Comparison of ENCODE assay signal across 36 cellular contexts in the genomic region with DNA sequence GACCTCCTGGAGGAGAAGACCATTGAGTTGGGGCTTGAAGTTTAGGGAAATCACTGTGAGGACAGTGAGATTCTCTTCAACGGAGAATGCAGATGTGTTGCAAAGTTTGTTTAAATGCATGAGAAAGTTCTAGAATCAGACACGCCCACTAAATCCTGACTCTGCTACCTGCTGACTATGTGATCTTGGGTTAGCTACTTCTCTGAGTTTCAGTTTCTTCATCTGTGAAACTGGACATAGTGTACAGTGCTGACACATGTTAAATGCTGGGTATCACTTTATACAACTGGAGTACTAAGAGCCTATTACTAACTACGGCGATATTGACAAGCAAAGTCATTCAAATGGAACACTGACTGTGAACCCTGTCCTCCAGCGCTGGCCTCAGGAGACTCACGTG.
DNase-seq lines count a peak whose midpoint lies in the region; ATAC-seq and TF ChIP-seq lines count a peak whose summit lies in the region.
"Had no signal": no experiment of that assay in that cellular context is flagged by ENCODE, and none has a peak within 500 bp of the region (broad histone marks: within the 10 kb centered on the region; RNA-seq: fewer than 3 reads in every experiment).

No MANE protein-coding gene starts in this region.

- H3K4me3 ChIP-seq in GM12864 (ENCODE audit: low read depth, low read length) = no peak overlapping the region
- H3K4me3 ChIP-seq: coronary artery, esophagus muscularis mucosa, lower lobe of right lung, mucosa of descending colon, psoas muscle, tibial artery, vagina had no signal

- peak; percentile 21 for DNase-seq in GM12864 (ENCODE audit: low read depth)
- no peak for DNase-seq in activated T-helper 1 cell treated with anti-CD3 and anti-CD28 coated beads, Interleukin-12 subunit alpha, Interleukin-12 subunit beta, Interleukin-2, Interleukin-4 antibody, amounts not matched to agents 30 ng/mL and 10 ng/mL and 1 ng/mL, durations not matched to agents 14 hours and 24 hours and 36 hours (ENCODE audit: low spot score)
- no peak for DNase-seq in putamen (ENCODE audit: low spot score)
- DNase-seq in iPS-NIHi11 (ENCODE audit: low spot score) = no peak
- DNase-seq in epidermal melanocyte (ENCODE audit: insufficient read length, low spot score) = no peak
- DNase-seq: activated CD4-positive, alpha-beta T cell treated with anti-CD3 and anti-CD28 coated beads, Interleukin-2, amount 50 U/mL, for 1 hour; activated naive CD8-positive, alpha-beta T cell treated with anti-CD3 and anti-CD28 coated beads, Interleukin-2, amount 50 U/mL, for 24 hours; activated T-cell treated with anti-CD3 and anti-CD28 coated beads, Interleukin-2, amount 50 U/mL, for 24 hours; Calu3; caudate nucleus; CD4-positive, CD25-positive, alpha-beta regulatory T cell; DMS79 treated with DMSO at 0.1 percent for 48 hours; effector CD8-positive, alpha-beta T cell; foreskin fibroblast; GDM1; H7; head of caudate nucleus; lower lobe of right lung; mucosa of descending colon; natural killer cell; NCI-H1092 treated with DMSO at 0.1 percent for 48 hours; NCI-H1694 treated with DMSO at 0.1 percent for 48 hours; NCI-H2171; NCI-H510A treated with DMSO at 0.1 percent for 48 hours; occipital lobe; psoas muscle; stimulated activated CD4-positive, alpha-beta T cell treated with anti-CD3 and anti-CD28 coated beads, Interleukin-4, amount 100 ng/mL, for 4 hours; T-cell; tibial artery had no signal

- H3K27me3 Mint-ChIP-seq in activated T-helper 17 cell treated with anti-CD3 and anti-CD28 coated beads, Interleukin-2, amount 50 U/mL, for 72 hours = no peaks in the 10 kb centered on the region
- H3K27me3 Mint-ChIP-seq in activated T-helper 1 cell treated with anti-CD3 and anti-CD28 coated beads, Interleukin-12 subunit alpha, Interleukin-12 subunit beta, Interleukin-2, Interleukin-4 antibody, amounts not matched to agents 30 ng/mL and 10 ng/mL and 1 ng/mL, durations not matched to agents 14 hours and 24 hours and 36 hours (ENCODE audit: insufficient read depth) = peaks cover 8% of the 10 kb centered on the region

- H3K27ac Mint-ChIP-seq in activated T-helper 17 cell treated with anti-CD3 and anti-CD28 coated beads, Interleukin-2, amount 50 U/mL, for 72 hours = no peak overlapping the region
- H3K27ac Mint-ChIP-seq in activated T-helper 1 cell treated with anti-CD3 and anti-CD28 coated beads, Interleukin-12 subunit alpha, Interleukin-12 subunit beta, Interleukin-2, Interleukin-4 antibody, amounts not matched to agents 30 ng/mL and 10 ng/mL and 1 ng/mL, durations not matched to agents 14 hours and 24 hours and 36 hours = no peak overlapping the region
- H3K27ac Mint-ChIP-seq: activated naive CD8-positive, alpha-beta T cell treated with anti-CD3 and anti-CD28 coated beads, Interleukin-2, amount 50 U/mL, for 24 hours; activated T-cell treated with anti-CD3 and anti-CD28 coated beads, Interleukin-2, amount 50 U/mL, for 24 hours; CD4-positive, CD25-positive, alpha-beta regulatory T cell; natural killer cell; T-cell; WTC11 had no signal

- H3K9me3 Mint-ChIP-seq in activated T-helper 17 cell treated with anti-CD3 and anti-CD28 coated beads, Interleukin-2, amount 50 U/mL, for 72 hours = no peaks in the 10 kb centered on the region
- H3K9me3 Mint-ChIP-seq in activated T-helper 1 cell treated with anti-CD3 and anti-CD28 coated beads, Interleukin-12 subunit alpha, Interleukin-12 subunit beta, Interleukin-2, Interleukin-4 antibody, amounts not matched to agents 30 ng/mL and 10 ng/mL and 1 ng/mL, durations not matched to agents 14 hours and 24 hours and 36 hours = no peaks in the 10 kb centered on the region
- H3K9me3 Mint-ChIP-seq: activated naive CD8-positive, alpha-beta T cell treated with anti-CD3 and anti-CD28 coated beads, Interleukin-2, amount 50 U/mL, for 24 hours; activated T-cell treated with anti-CD3 and anti-CD28 coated beads, Interleukin-2, amount 50 U/mL, for 24 hours; natural killer cell; T-cell; WTC11 had no signal

- no peak overlapping the region for H3K4me3 Mint-ChIP-seq in activated T-helper 17 cell treated with anti-CD3 and anti-CD28 coated beads, Interleukin-2, amount 50 U/mL, for 72 hours
- no peak overlapping the region for H3K4me3 Mint-ChIP-seq in activated T-helper 1 cell treated with anti-CD3 and anti-CD28 coated beads, Interleukin-12 subunit alpha, Interleukin-12 subunit beta, Interleukin-2, Interleukin-4 antibody, amounts not matched to agents 30 ng/mL and 10 ng/mL and 1 ng/mL, durations not matched to agents 14 hours and 24 hours and 36 hours
- H3K4me3 Mint-ChIP-seq: activated naive CD8-positive, alpha-beta T cell treated with anti-CD3 and anti-CD28 coated beads, Interleukin-2, amount 50 U/mL, for 24 hours; activated T-cell treated with anti-CD3 and anti-CD28 coated beads, Interleukin-2, amount 50 U/mL, for 24 hours; CD4-positive, CD25-positive, alpha-beta regulatory T cell; natural killer cell; T-cell; WTC11 had no signal

- H3K4me1 Mint-ChIP-seq in activated T-helper 17 cell treated with anti-CD3 and anti-CD28 coated beads, Interleukin-2, amount 50 U/mL, for 72 hours = no peaks in the 10 kb centered on the region
- no peaks in the 10 kb centered on the region for H3K4me1 Mint-ChIP-seq in activated T-helper 1 cell treated with anti-CD3 and anti-CD28 coated beads, Interleukin-12 subunit alpha, Interleukin-12 subunit beta, Interleukin-2, Interleukin-4 antibody, amounts not matched to agents 30 ng/mL and 10 ng/mL and 1 ng/mL, durations not matched to agents 14 hours and 24 hours and 36 hours (ENCODE audit: low read depth)
- H3K4me1 Mint-ChIP-seq: activated naive CD8-positive, alpha-beta T cell treated with anti-CD3 and anti-CD28 coated beads, Interleukin-2, amount 50 U/mL, for 24 hours; CD4-positive, CD25-positive, alpha-beta regulatory T cell; natural killer cell; T-cell had no signal

- peak; percentile 54 for ATAC-seq in GM21360 (IDR thresholded peaks at IDR 0.05; ENCODE audit: unreplicated experiment)
- peak; percentile 39 for ATAC-seq in HG02798 (IDR thresholded peaks at IDR 0.05; ENCODE audit: poor library complexity, unreplicated experiment)
- ATAC-seq in activated T-helper 17 cell treated with anti-CD3 and anti-CD28 coated beads, Interleukin-2, amount 50 U/mL, for 72 hours (replicated peaks) = peak; percentile 43
- ATAC-seq: activated naive CD8-positive, alpha-beta T cell treated with anti-CD3 and anti-CD28 coated beads, Interleukin-2, amount 50 U/mL, for 24 hours; lower lobe of right lung; mucosa of descending colon; natural killer cell; psoas muscle; T-cell; WTC11 had no signal

- TF ChIP-seq CTCF in GM12864 (IDR thresholded peaks at IDR 0.05; ENCODE audit: low read depth, low read length, missing control alignments) = no peak

- intact Hi-C loops in activated T-helper 1 cell treated with anti-CD3 and anti-CD28 coated beads, Interleukin-12 subunit alpha, Interleukin-12 subunit beta, Interleukin-2, Interleukin-4 antibody, amounts not matched to agents 30 ng/mL and 10 ng/mL and 1 ng/mL, durations not matched to agents 14 hours and 24 hours and 36 hours (cut with micrococcal nuclease) = no loop called here

- no peaks in the 10 kb centered on the region for H3K36me3 Mint-ChIP-seq in activated T-helper 17 cell treated with anti-CD3 and anti-CD28 coated beads, Interleukin-2, amount 50 U/mL, for 72 hours (ENCODE audit: low read depth)
- H3K36me3 Mint-ChIP-seq in activated T-helper 1 cell treated with anti-CD3 and anti-CD28 coated beads, Interleukin-12 subunit alpha, Interleukin-12 subunit beta, Interleukin-2, Interleukin-4 antibody, amounts not matched to agents 30 ng/mL and 10 ng/mL and 1 ng/mL, durations not matched to agents 14 hours and 24 hours and 36 hours (ENCODE audit: low read depth) = no peaks in the 10 kb centered on the region
- H3K36me3 Mint-ChIP-seq: CD4-positive, CD25-positive, alpha-beta regulatory T cell; natural killer cell; T-cell; WTC11 had no signal
